In the genomic region with DNA sequence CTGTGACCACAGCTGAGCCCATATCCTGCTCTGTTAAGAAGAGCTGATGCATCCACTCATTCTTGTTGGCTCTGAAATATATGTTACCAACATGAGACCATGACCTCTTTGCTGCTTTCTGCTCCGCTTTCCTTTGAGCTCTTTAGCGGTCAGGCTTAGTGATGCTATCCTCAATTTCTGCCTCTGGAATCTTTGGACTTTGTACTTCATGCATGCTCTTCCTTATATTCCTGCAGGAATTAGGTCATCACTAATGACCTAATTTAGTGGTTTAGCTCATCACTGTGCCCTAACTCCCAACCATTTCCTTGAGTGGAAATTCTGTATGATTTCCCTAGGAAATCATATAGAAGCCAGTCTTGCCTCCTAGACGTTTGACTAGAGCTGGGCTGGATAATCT, we compare ENCODE assay signal across 1 cellular context.
TF ChIP-seq lines count a peak whose summit lies in the region.

No MANE protein-coding gene starts in this region.

TF ChIP-seq in HEK293, 187 proteins besides CTCF, POLR2A, EP300 and RAD21 (continued from another document):
- TF ChIP-seq ZNF692 (tag by site-specific recombination; IDR thresholded peaks at IDR 0.05) = peak; percentile 43; the same call in 1 of the 2 replicates
- no peak for TF ChIP-seq ZNF571 (tag by site-specific recombination; IDR thresholded peaks at IDR 0.05)
- TF ChIP-seq ZBTB21 (tag by site-specific recombination; IDR thresholded peaks at IDR 0.05) = 0 out of 2 replicates have a peak, but pooled peaks have one; percentile 41
- TF ChIP-seq ZNF660 (tag by site-specific recombination; IDR thresholded peaks at IDR 0.05) = 0 out of 2 replicates have a peak, but pooled peaks have one; percentile 36
- no peak for TF ChIP-seq ZNF23 (tag by site-specific recombination; IDR thresholded peaks at IDR 0.05; ENCODE audit: borderline replicate concordance)
